Comparison of ENCODE assay signal across 17 cellular contexts in genomic region chr14:100622708-100623485, GRCh38.
"Had no signal": no experiment of that assay in that cellular context is flagged by ENCODE, and none has a peak within 500 bp of the region (broad histone marks: within the 10 kb centered on the region; RNA-seq: fewer than 3 reads in every experiment).

No MANE protein-coding gene starts in this region.

- H3K36me3 Mint-ChIP-seq: activated naive CD4-positive, alpha-beta T cell treated with anti-CD3 and anti-CD28 coated beads, Interleukin-2, amount 10 ng/mL, durations not matched to agents 7 days and 5 days; mesothelial cell of epicardium; stimulated activated naive B cell treated with anti-CD40 and anti-IgM and Interleukin-4, amounts not matched to agents 10 μg/mL and 1 μg/mL and 100 μg/mL, for 72 hours; type B pancreatic cell had no signal

- H3K36me3 ChIP-seq: adrenal gland, gastroesophageal sphincter had no signal

- H3K4me3 ChIP-seq: adrenal gland, gastroesophageal sphincter had no signal

- H3K9me3 ChIP-seq: adrenal gland had no signal

- H3K27ac Mint-ChIP-seq: activated CD4-positive, alpha-beta T cell treated with anti-CD3 and anti-CD28 coated beads for 36 hours; activated CD8-positive, alpha-beta T cell treated with anti-CD3 and anti-CD28 coated beads, Interleukin-2, amount 10 ng/mL, durations not matched to agents 7 days and 5 days; activated naive CD4-positive, alpha-beta T cell treated with anti-CD3 and anti-CD28 coated beads, Interleukin-2, amount 10 ng/mL, durations not matched to agents 7 days and 5 days; activated T-helper 1 cell treated with anti-CD3 and anti-CD28 coated beads, Interleukin-12 subunit alpha, Interleukin-12 subunit beta, Interleukin-2, Interleukin-4 antibody, amounts not matched to agents 30 ng/mL and 10 ng/mL and 1 ng/mL, durations not matched to agents 14 hours and 24 hours and 36 hours; mesothelial cell of epicardium; progenitor cell of endocrine pancreas; stimulated activated naive B cell treated with anti-CD40 and anti-IgM and Interleukin-4, amounts not matched to agents 10 μg/mL and 1 μg/mL and 100 μg/mL, for 72 hours; T-helper 17 cell; type B pancreatic cell had no signal

- H3K9me3 Mint-ChIP-seq: activated naive CD4-positive, alpha-beta T cell treated with anti-CD3 and anti-CD28 coated beads, Interleukin-2, amount 10 ng/mL, durations not matched to agents 7 days and 5 days; activated T-helper 1 cell treated with anti-CD3 and anti-CD28 coated beads, Interleukin-12 subunit alpha, Interleukin-12 subunit beta, Interleukin-2, Interleukin-4 antibody, amounts not matched to agents 30 ng/mL and 10 ng/mL and 1 ng/mL, durations not matched to agents 14 hours and 24 hours and 36 hours; type B pancreatic cell had no signal

- H3K27ac ChIP-seq: epithelial cell of prostate, gastroesophageal sphincter had no signal

- DNase-seq: activated CD4-positive, alpha-beta T cell treated with anti-CD3 and anti-CD28 coated beads for 36 hours; activated CD8-positive, alpha-beta memory T cell treated with anti-CD3 and anti-CD28 coated beads, Interleukin-2, amount 50 U/mL, for 48 hours; activated CD8-positive, alpha-beta T cell treated with anti-CD3 and anti-CD28 coated beads, Interleukin-2, amount 10 ng/mL, durations not matched to agents 7 days and 5 days; activated naive CD4-positive, alpha-beta T cell treated with anti-CD3 and anti-CD28 coated beads, Interleukin-2, amount 10 ng/mL, durations not matched to agents 7 days and 5 days; central memory CD4-positive, alpha-beta T cell; effector memory CD4-positive, alpha-beta T cell; stimulated activated CD4-positive, alpha-beta T cell treated with anti-CD3 and anti-CD28 coated beads, Interleukin-2, amount 100 ng/mL, for 24 hours; stimulated activated naive B cell treated with anti-CD40 and anti-IgM and Interleukin-4, amounts not matched to agents 10 μg/mL and 1 μg/mL and 100 μg/mL, for 72 hours; T-helper 17 cell had no signal

- ATAC-seq: activated CD4-positive, alpha-beta T cell treated with anti-CD3 and anti-CD28 coated beads for 36 hours; activated CD8-positive, alpha-beta T cell treated with anti-CD3 and anti-CD28 coated beads, Interleukin-2, amount 10 ng/mL, durations not matched to agents 7 days and 5 days; gastroesophageal sphincter; right cardiac atrium; stimulated activated naive B cell treated with anti-CD40 and anti-IgM and Interleukin-4, amounts not matched to agents 10 μg/mL and 1 μg/mL and 100 μg/mL, for 72 hours; T-helper 17 cell had no signal

- H3K4me3 Mint-ChIP-seq: activated CD4-positive, alpha-beta T cell treated with anti-CD3 and anti-CD28 coated beads for 36 hours; activated CD8-positive, alpha-beta T cell treated with anti-CD3 and anti-CD28 coated beads, Interleukin-2, amount 10 ng/mL, durations not matched to agents 7 days and 5 days; activated naive CD4-positive, alpha-beta T cell treated with anti-CD3 and anti-CD28 coated beads, Interleukin-2, amount 10 ng/mL, durations not matched to agents 7 days and 5 days; activated T-helper 1 cell treated with anti-CD3 and anti-CD28 coated beads, Interleukin-12 subunit alpha, Interleukin-12 subunit beta, Interleukin-2, Interleukin-4 antibody, amounts not matched to agents 30 ng/mL and 10 ng/mL and 1 ng/mL, durations not matched to agents 14 hours and 24 hours and 36 hours; mesothelial cell of epicardium; stimulated activated naive B cell treated with anti-CD40 and anti-IgM and Interleukin-4, amounts not matched to agents 10 μg/mL and 1 μg/mL and 100 μg/mL, for 72 hours; T-helper 17 cell; type B pancreatic cell had no signal
